8 cellular contexts compared by ENCODE assay signal in genomic region chr12:94603434-94604068, GRCh38. TPM values are rescaled to one million over a fixed set of nuclear protein-coding genes. Genes with fewer than 3 reads are reported as not detected.
A peak's percentile ranks its signal among the peaks of the same experiment; 100 is the strongest.
DNase-seq lines count a peak whose midpoint lies in the region; ATAC-seq and TF ChIP-seq lines count a peak whose summit lies in the region.

No MANE protein-coding gene starts in this region.

- intact Hi-C loops in heart right ventricle (cut with DNase I) = loop anchor here in 3 of 10 donors (10.0 kb wide), 1 partner anchor 161 kb away; no protein-coding TSS in a partner anchor

- peak; percentile 79 for TF ChIP-seq CTCF in LNCaP clone FGC (IDR thresholded peaks at IDR 0.05; ENCODE audit: control insufficient read depth, extremely low read depth, insufficient read depth)
- TF ChIP-seq CTCF in heart right ventricle (IDR thresholded peaks at IDR 0.05) = peak; percentile 16 to 74 (median 66)

- H3K27me3 ChIP-seq in CD8-positive, alpha-beta memory T cell (ENCODE audit: insufficient read depth, low read length, poor library complexity, severe bottlenecking) = no peaks in the 10 kb centered on the region
- H3K27me3 ChIP-seq in heart right ventricle = no peaks in the 10 kb centered on the region

- no peaks in the 10 kb centered on the region for H3K9me3 ChIP-seq in CD8-positive, alpha-beta memory T cell (ENCODE audit: low read length)
- H3K9me3 ChIP-seq in heart right ventricle = peaks cover 0 to 21% (median 8%) of the 10 kb centered on the region in 11 donors

- H3K4me3 Mint-ChIP-seq in CD8-positive, alpha-beta memory T cell = no peak overlapping the region
- no peak overlapping the region for H3K4me3 Mint-ChIP-seq in activated T-cell treated with anti-CD3 and anti-CD28 coated beads, Interleukin-2, amount 50 U/mL, for 24 hours

- peaks cover 0 to 5% (median 0%) of the 10 kb centered on the region in 3 donors for H3K36me3 Mint-ChIP-seq in CD8-positive, alpha-beta memory T cell
- H3K36me3 Mint-ChIP-seq in activated T-cell treated with anti-CD3 and anti-CD28 coated beads, Interleukin-2, amount 50 U/mL, for 24 hours (ENCODE audit: low read depth) = no peaks in the 10 kb centered on the region

- no peak overlapping the region for H3K27ac ChIP-seq in CD8-positive, alpha-beta memory T cell (ENCODE audit: low read depth, low read length)
- H3K27ac ChIP-seq in heart right ventricle = no peak overlapping the region

- peak; percentile 29 to 69 (median 51) for DNase-seq in CD8-positive, alpha-beta memory T cell
- no peak for DNase-seq in LNCaP clone FGC (ENCODE audit: low read depth)
- DNase-seq in activated T-cell treated with anti-CD3 and anti-CD28 coated beads, Interleukin-2, amount 50 U/mL, for 24 hours = peak; percentile 59
- peak in 1 of 2 donors; percentile 39 for DNase-seq in heart right ventricle
- peak; percentile 31 to 52 for DNase-seq in stimulated activated CD4-positive, alpha-beta T cell treated with anti-CD3 and anti-CD28 coated beads, Interleukin-4, amount 100 ng/mL, for 4 hours
- DNase-seq in cerebellum (ENCODE audit: low spot score) = no peak
- DNase-seq in NCI-H774 (lab: John Stamatoyannopoulos, UW) = no peak

- H3K4me3 ChIP-seq in CD8-positive, alpha-beta memory T cell (ENCODE audit: low read length) = no peak overlapping the region
- H3K4me3 ChIP-seq in LNCaP clone FGC (ENCODE audit: low read depth, low read length) = no peak overlapping the region
- H3K4me3 ChIP-seq in heart right ventricle = no peak overlapping the region

- H3K27me3 Mint-ChIP-seq in CD8-positive, alpha-beta memory T cell = peaks cover 5 to 25% of the 10 kb centered on the region in 2 donors
- peaks cover 26% of the 10 kb centered on the region for H3K27me3 Mint-ChIP-seq in activated T-cell treated with anti-CD3 and anti-CD28 coated beads, Interleukin-2, amount 50 U/mL, for 24 hours

- H3K4me1 Mint-ChIP-seq in CD8-positive, alpha-beta memory T cell = peaks cover 4 to 5% (median 4%) of the 10 kb centered on the region in 3 donors
- H3K4me1 Mint-ChIP-seq in activated T-cell treated with anti-CD3 and anti-CD28 coated beads, Interleukin-2, amount 50 U/mL, for 24 hours (ENCODE audit: low read depth) = no peaks in the 10 kb centered on the region

- 77 to 78% methylated on average over 6 of the region's 6 CpGs for WGBS in heart right ventricle, 2 donors

- CTCF ChIA-PET in CD8-positive, alpha-beta memory T cell (lab: Charles Lee) = interaction anchor here (0.7 to 1.4 kb wide), 2 partner anchors 18 to 20 kb away, joined by 4 read pairs; no protein-coding TSS in a partner anchor

- POLR2A ChIA-PET in CD8-positive, alpha-beta memory T cell (lab: Charles Lee) = no interaction called here

- ATAC-seq in heart right ventricle (peak in 1 of 8 donors; percentile 42), HG02870 (IDR thresholded peaks at IDR 0.05; ENCODE audit: unreplicated experiment) (no peak)

- no peaks in the 10 kb centered on the region for H3K4me1 ChIP-seq in CD8-positive, alpha-beta memory T cell (ENCODE audit: insufficient read depth, low read length)
- H3K4me1 ChIP-seq in heart right ventricle = peaks cover 0 to 4% (median 0%) of the 10 kb centered on the region in 9 donors

- no peak overlapping the region for H3K27ac Mint-ChIP-seq in CD8-positive, alpha-beta memory T cell
- no peak overlapping the region for H3K27ac Mint-ChIP-seq in activated T-cell treated with anti-CD3 and anti-CD28 coated beads, Interleukin-2, amount 50 U/mL, for 24 hours

- H3K36me3 ChIP-seq in CD8-positive, alpha-beta memory T cell (ENCODE audit: insufficient read depth, low read length) = no peaks in the 10 kb centered on the region
- no peaks in the 10 kb centered on the region for H3K36me3 ChIP-seq in heart right ventricle

- H3K9me3 Mint-ChIP-seq in CD8-positive, alpha-beta memory T cell = peaks cover 4 to 19% (median 14%) of the 10 kb centered on the region in 5 donors
- H3K9me3 Mint-ChIP-seq in activated T-cell treated with anti-CD3 and anti-CD28 coated beads, Interleukin-2, amount 50 U/mL, for 24 hours = peaks cover 6% of the 10 kb centered on the region

RNA-seq across cellular contexts. Expression of gene TMCC3, which starts 46.8 kb away (rescaled TPM):
- total RNA-seq in CD8-positive, alpha-beta memory T cell = under 1 TPM; 0.18 TPM
- polyA plus RNA-seq in CD8-positive, alpha-beta memory T cell = 0.41 TPM
- 1 to 10 TPM; 1.3 to 7.3 (median 3.7) TPM for total RNA-seq in heart right ventricle
- 1 to 10 TPM in 1 of 2 donors, under 1 TPM in 1; 0.88 to 2.6 TPM for polyA plus RNA-seq in heart right ventricle
- 14.2 TPM for total RNA-seq in cerebellum

Comparison
In these comparisons a context has a peak if more than half of its experiments do, and no peak if none do; other contexts are left out.
1. DNase-seq: peak in CD8-positive, alpha-beta memory T cell (5 of 5), activated T-cell treated with anti-CD3 and anti-CD28 coated beads, Interleukin-2, amount 50 U/mL, for 24 hours (single experiment) and stimulated activated CD4-positive, alpha-beta T cell treated with anti-CD3 and anti-CD28 coated beads, Interleukin-4, amount 100 ng/mL, for 4 hours (2 of 2); none in LNCaP clone FGC (single experiment), cerebellum (single experiment) and NCI-H774 (single experiment).